13 cellular contexts compared by ENCODE assay signal in the genomic region with DNA sequence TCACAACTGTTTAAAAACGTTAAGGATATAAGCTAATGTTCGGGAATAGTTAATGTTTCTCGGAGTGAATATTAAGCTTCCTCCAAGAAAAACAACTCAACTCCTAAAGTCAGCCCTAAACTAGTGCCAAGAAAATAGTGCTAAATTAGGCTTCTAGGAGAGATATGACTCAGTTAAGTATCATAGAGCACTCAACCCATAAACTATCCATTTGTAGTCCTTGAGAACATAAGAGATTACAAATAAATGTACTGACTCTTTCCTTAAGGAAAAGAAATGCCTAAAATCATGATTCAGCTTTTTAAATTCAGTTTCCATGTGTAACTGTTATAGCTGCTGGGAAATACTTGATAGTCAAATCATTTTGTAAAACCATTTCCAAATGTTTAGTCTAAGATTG.
DNase-seq lines count a peak whose midpoint lies in the region; ATAC-seq and TF ChIP-seq lines count a peak whose summit lies in the region.
"Had no signal": no experiment of that assay in that cellular context is flagged by ENCODE, and none has a peak within 500 bp of the region (broad histone marks: within the 10 kb centered on the region; RNA-seq: fewer than 3 reads in every experiment).

No MANE protein-coding gene starts in this region.

- no peaks in the 10 kb centered on the region for H3K9me3 ChIP-seq in SK-N-MC (ENCODE audit: low read depth, low read length)
- H3K9me3 ChIP-seq in fibroblast of lung (ENCODE audit: control insufficient read depth, insufficient read depth, low read depth, low read length), result no peaks in the 10 kb centered on the region
- H3K9me3 ChIP-seq: gastrocnemius medialis, psoas muscle had no signal

- DNase-seq in ELR (ENCODE audit: low read depth), result peak; percentile 91
- DNase-seq in SK-N-MC (ENCODE audit: low read depth, low spot score), result no peak
- peak; percentile 95 to 98 for DNase-seq in fibroblast of lung (ENCODE audit: low read depth in 2 of 2)
- peak; percentile 98 for DNase-seq in renal cortical epithelial cell (ENCODE audit: low read depth)
- DNase-seq in activated CD8-positive, alpha-beta T cell treated with anti-CD3 and anti-CD28 coated beads for 36 hours, result no peak
- no peak for DNase-seq in NCI-H510A (lab: John Stamatoyannopoulos, UW)
- no peak for DNase-seq in NCI-H1092 treated with DMSO at 0.1 percent for 48 hours (lab: John Stamatoyannopoulos, UW)
- no peak for DNase-seq in NCI-H2196 (lab: John Stamatoyannopoulos, UW; ENCODE audit: unreplicated experiment)
- DNase-seq: activated T-cell treated with anti-CD3 and anti-CD28 coated beads, Interleukin-2, amount 50 U/mL, for 1 hour; central memory CD4-positive, alpha-beta T cell; gastrocnemius medialis; NCI-H446 treated with DMSO at 0.1 percent for 48 hours; psoas muscle had no signal

- H3K27ac Mint-ChIP-seq in activated CD8-positive, alpha-beta T cell treated with anti-CD3 and anti-CD28 coated beads for 36 hours, result no peak overlapping the region

- no peaks in the 10 kb centered on the region for H3K9me3 Mint-ChIP-seq in activated CD8-positive, alpha-beta T cell treated with anti-CD3 and anti-CD28 coated beads for 36 hours

- no peaks in the 10 kb centered on the region for H4K20me1 ChIP-seq in fibroblast of lung (ENCODE audit: control insufficient read depth, extremely low read depth, insufficient read depth, low read length)

- peak overlapping the region; percentile 4 for H2AFZ ChIP-seq in fibroblast of lung (ENCODE audit: low read length)

- H3K27me3 Mint-ChIP-seq in activated CD8-positive, alpha-beta T cell treated with anti-CD3 and anti-CD28 coated beads for 36 hours, result peaks cover 6% of the 10 kb centered on the region

- H3K36me3 Mint-ChIP-seq in activated CD8-positive, alpha-beta T cell treated with anti-CD3 and anti-CD28 coated beads for 36 hours (ENCODE audit: low read depth), result no peaks in the 10 kb centered on the region

- peaks cover 47% of the 10 kb centered on the region for H3K79me2 ChIP-seq in fibroblast of lung (ENCODE audit: control insufficient read depth, insufficient read depth, low read length)

- H3K27me3 ChIP-seq in fibroblast of lung (ENCODE audit: control insufficient read depth, insufficient read depth, low read length), result no peaks in the 10 kb centered on the region
- H3K27me3 ChIP-seq: gastrocnemius medialis had no signal

- no peaks in the 10 kb centered on the region for H3K4me1 Mint-ChIP-seq in activated CD8-positive, alpha-beta T cell treated with anti-CD3 and anti-CD28 coated beads for 36 hours (ENCODE audit: low read depth)

- H3K4me1 ChIP-seq in fibroblast of lung (ENCODE audit: control insufficient read depth, extremely low read depth, insufficient read depth, low read length), result peaks cover 27% of the 10 kb centered on the region
- H3K4me1 ChIP-seq: gastrocnemius medialis, psoas muscle had no signal

- intact Hi-C loops in activated CD8-positive, alpha-beta T cell treated with anti-CD3 and anti-CD28 coated beads for 36 hours (cut with micrococcal nuclease), result no loop called here

- no peak overlapping the region for H3K4me3 Mint-ChIP-seq in activated CD8-positive, alpha-beta T cell treated with anti-CD3 and anti-CD28 coated beads for 36 hours

- POLR2A ChIA-PET in activated CD8-positive, alpha-beta T cell treated with anti-CD3 and anti-CD28 coated beads for 36 hours (lab: Charles Lee), result no interaction called here

- no peaks in the 10 kb centered on the region for H3K36me3 ChIP-seq in SK-N-MC (ENCODE audit: insufficient read depth, low read length)
- no peaks in the 10 kb centered on the region for H3K36me3 ChIP-seq in fibroblast of lung (ENCODE audit: control insufficient read depth, insufficient read depth, low read length)
- H3K36me3 ChIP-seq: gastrocnemius medialis had no signal

- H3K4me2 ChIP-seq in fibroblast of lung (ENCODE audit: extremely low read depth, insufficient read depth, low read length), result peak overlapping the region; percentile 82

- no peak overlapping the region for H3K9ac ChIP-seq in SK-N-MC (ENCODE audit: insufficient read length)
- H3K9ac ChIP-seq in fibroblast of lung (ENCODE audit: insufficient read depth, low read length), result no peak overlapping the region

- CTCF ChIA-PET in activated CD8-positive, alpha-beta T cell treated with anti-CD3 and anti-CD28 coated beads for 36 hours (lab: Charles Lee), result interaction anchor here (1.1 kb wide), 1 partner anchor 44 kb away, joined by 3 read pairs; no protein-coding TSS in a partner anchor

- no peak overlapping the region for H3K4me3 ChIP-seq in SK-N-MC
- H3K4me3 ChIP-seq in fibroblast of lung (replicated peaks in 1 of 4; ENCODE audit: control extremely low read depth in 1 of 4, insufficient read depth in 1 of 4, low read depth in 3 of 4, low read length in 4 of 4), result peak overlapping the region in 2 of 4 experiments; percentile 6 to 12
- H3K4me3 ChIP-seq: gastrocnemius medialis, psoas muscle had no signal

- TF ChIP-seq CTCF in fibroblast of lung (conservative IDR thresholded peaks at IDR 0.05 in 1 of 2, IDR thresholded peaks at IDR 0.05 in 1 of 2; ENCODE audit: low read depth in 1 of 2, low read length in 2 of 2), result no peak
- TF ChIP-seq CTCF in activated CD8-positive, alpha-beta T cell treated with anti-CD3 and anti-CD28 coated beads for 36 hours (IDR thresholded peaks at IDR 0.05), result no peak

- H3K27ac ChIP-seq in SK-N-MC (peak overlapping the region; percentile 12; the same call in 1 of the 2 replicates), fibroblast of lung (ENCODE audit: insufficient read depth, low read length) (peak overlapping the region; percentile 71)
- H3K27ac ChIP-seq: gastrocnemius medialis, psoas muscle had no signal

- ATAC-seq in activated CD8-positive, alpha-beta T cell treated with anti-CD3 and anti-CD28 coated beads for 36 hours, result no peak
- ATAC-seq: gastrocnemius medialis, psoas muscle had no signal

Comparison
In these comparisons a context has a peak if more than half of its experiments do, and no peak if none do; other contexts are left out.
1. DNase-seq: peak in ELR (single experiment), fibroblast of lung (2 of 2) and renal cortical epithelial cell (single experiment); none in SK-N-MC (single experiment), activated CD8-positive, alpha-beta T cell treated with anti-CD3 and anti-CD28 coated beads for 36 hours (single experiment), NCI-H510A (single experiment), NCI-H1092 treated with DMSO at 0.1 percent for 48 hours (single experiment) and NCI-H2196 (single experiment).